Comparison of ENCODE assay signal across 12 cellular contexts in the genomic region with DNA sequence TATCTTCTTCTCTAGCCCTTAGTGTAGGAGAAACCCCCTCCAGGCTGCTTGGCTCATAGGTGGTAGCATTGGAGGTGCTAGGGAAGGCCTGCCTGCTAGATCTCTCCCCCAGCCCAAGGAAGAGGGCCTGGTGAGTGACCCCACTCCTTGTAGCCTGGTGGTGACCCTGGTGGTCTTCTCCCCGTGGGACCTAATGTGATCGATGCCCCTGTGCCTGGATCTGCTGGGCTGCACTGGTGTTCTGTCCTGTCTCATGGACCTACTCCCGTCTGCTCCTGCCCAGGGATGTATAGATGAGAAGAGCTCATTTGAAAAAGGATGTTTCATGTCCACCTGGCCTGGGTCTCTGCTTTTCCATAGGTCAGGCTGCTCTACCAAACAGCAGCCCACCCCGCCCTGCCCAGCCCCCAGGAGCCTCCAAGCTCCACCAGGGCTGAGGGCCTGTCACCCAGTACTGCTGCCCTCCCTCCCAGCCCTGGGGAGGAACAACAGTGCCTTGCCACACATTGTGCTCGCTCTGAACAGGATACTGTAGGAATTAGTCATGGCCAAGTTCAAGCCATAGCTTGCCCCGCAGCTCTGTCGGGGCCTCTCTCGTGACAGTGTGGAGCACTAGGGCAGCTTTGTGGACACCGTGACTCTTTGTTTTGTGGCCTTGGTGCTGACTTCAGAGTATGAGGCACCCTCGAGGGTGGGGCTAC. TPM values are rescaled to one million over a fixed set of nuclear protein-coding genes. Genes with fewer than 3 reads are reported as not detected.
A peak's percentile ranks its signal among the peaks of the same experiment; 100 is the strongest.
DNase-seq lines count a peak whose midpoint lies in the region; ATAC-seq, FAIRE-seq and TF ChIP-seq lines count a peak whose summit lies in the region.
"Had no signal": no experiment of that assay in that cellular context is flagged by ENCODE, and none has a peak within 500 bp of the region (broad histone marks: within the 10 kb centered on the region; RNA-seq: fewer than 3 reads in every experiment).

No MANE protein-coding gene starts in this region.

- peaks cover 19% of the 10 kb centered on the region for H3K36me3 Mint-ChIP-seq in memory B cell
- H3K36me3 Mint-ChIP-seq in immature natural killer cell = no peaks in the 10 kb centered on the region
- H3K36me3 Mint-ChIP-seq: activated CD4-positive, alpha-beta memory T cell treated with anti-CD3 and anti-CD28 coated beads for 36 hours had no signal

- H3K9me3 Mint-ChIP-seq in memory B cell (no peaks in the 10 kb centered on the region), immature natural killer cell (no peaks in the 10 kb centered on the region)
- H3K9me3 Mint-ChIP-seq: activated CD4-positive, alpha-beta memory T cell treated with anti-CD3 and anti-CD28 coated beads for 36 hours; nephron had no signal

- no peak for TF ChIP-seq CTCF in bronchial epithelial cell (IDR thresholded peaks at IDR 0.05; ENCODE audit: insufficient read depth, low read length, severe bottlenecking)

- no peak overlapping the region for H3K4me3 ChIP-seq in bronchial epithelial cell (ENCODE audit: low read depth, low read length)

- ATAC-seq in memory B cell (ENCODE audit: low read depth) (no peak), GM21526 (IDR thresholded peaks at IDR 0.05; ENCODE audit: low FRiP score, unreplicated experiment) (no peak), GM21447 (IDR thresholded peaks at IDR 0.05; ENCODE audit: unreplicated experiment) (no peak)
- ATAC-seq: Right ventricle myocardium inferior had no signal

- peak; percentile 77 for DNase-seq in AG08396 (ENCODE audit: low spot score)
- DNase-seq in HS-5 (ENCODE audit: low read depth) = peak; percentile 84
- peak; percentile 98 for DNase-seq in bronchial epithelial cell (ENCODE audit: low read depth)
- no peak for DNase-seq in memory B cell (ENCODE audit: low spot score in 2 of 2)
- DNase-seq in immature natural killer cell = no peak
- no peak for DNase-seq in NCI-H1436 treated with DMSO at 0.1 percent for 48 hours (lab: John Stamatoyannopoulos, UW)
- DNase-seq: activated CD4-positive, alpha-beta memory T cell treated with anti-CD3 and anti-CD28 coated beads for 36 hours; NCI-H2081 treated with DMSO at 0.1 percent for 48 hours had no signal

- no peak overlapping the region for H3K4me3 Mint-ChIP-seq in memory B cell
- no peak overlapping the region for H3K4me3 Mint-ChIP-seq in immature natural killer cell
- H3K4me3 Mint-ChIP-seq: activated CD4-positive, alpha-beta memory T cell treated with anti-CD3 and anti-CD28 coated beads for 36 hours; nephron had no signal

- no peaks in the 10 kb centered on the region for H3K27me3 ChIP-seq in bronchial epithelial cell (ENCODE audit: control insufficient read depth, insufficient read depth, low read length)

- H3K27me3 Mint-ChIP-seq in memory B cell (no peaks in the 10 kb centered on the region), immature natural killer cell (ENCODE audit: low read depth in 3 of 3) (peaks cover 4 to 5% (median 5%) of the 10 kb centered on the region in 3 donors)

- H3K27ac Mint-ChIP-seq in memory B cell (peak overlapping the region; percentile 28), immature natural killer cell (no peak overlapping the region)
- H3K27ac Mint-ChIP-seq: activated CD4-positive, alpha-beta memory T cell treated with anti-CD3 and anti-CD28 coated beads for 36 hours; nephron had no signal

- H3K36me3 ChIP-seq in bronchial epithelial cell (ENCODE audit: control insufficient read depth, insufficient read depth, low read length) = peaks cover 11% of the 10 kb centered on the region

- H3K4me1 Mint-ChIP-seq in memory B cell = peaks cover 2% of the 10 kb centered on the region
- H3K4me1 Mint-ChIP-seq in immature natural killer cell = no peaks in the 10 kb centered on the region
- H3K4me1 Mint-ChIP-seq: nephron had no signal

- FAIRE-seq in bronchial epithelial cell (lab: Jason Lieb, UNC) = peak; percentile 43

RNA-seq across cellular contexts. Expression of a gene that starts 19.7 kb away (rescaled TPM):
- 25.5 and 30.1 TPM in 2 replicates for total RNA-seq in bronchial epithelial cell
- 1 to 10 TPM in 1 of 3 donors, under 1 TPM in 2; 0.37 to 2.1 (median 0.61) TPM for polyA plus RNA-seq in immature natural killer cell

RNA-seq across cellular contexts. Expression of a gene that starts 28.7 kb away (rescaled TPM):
- total RNA-seq in bronchial epithelial cell = 28.4 and 29.3 TPM in 2 replicates
- 10 to 100 TPM; 39.9 to 54.9 (median 46.6) TPM for polyA plus RNA-seq in immature natural killer cell

Comparison
In these comparisons a context has a peak if more than half of its experiments do, and no peak if none do; other contexts are left out.
1. DNase-seq: peak in AG08396 (single experiment), HS-5 (single experiment) and bronchial epithelial cell (single experiment); none in memory B cell (0 of 2), immature natural killer cell (0 of 3) and NCI-H1436 treated with DMSO at 0.1 percent for 48 hours (single experiment).